Comparison of ENCODE assay signal across 24 cellular contexts in the genomic region with DNA sequence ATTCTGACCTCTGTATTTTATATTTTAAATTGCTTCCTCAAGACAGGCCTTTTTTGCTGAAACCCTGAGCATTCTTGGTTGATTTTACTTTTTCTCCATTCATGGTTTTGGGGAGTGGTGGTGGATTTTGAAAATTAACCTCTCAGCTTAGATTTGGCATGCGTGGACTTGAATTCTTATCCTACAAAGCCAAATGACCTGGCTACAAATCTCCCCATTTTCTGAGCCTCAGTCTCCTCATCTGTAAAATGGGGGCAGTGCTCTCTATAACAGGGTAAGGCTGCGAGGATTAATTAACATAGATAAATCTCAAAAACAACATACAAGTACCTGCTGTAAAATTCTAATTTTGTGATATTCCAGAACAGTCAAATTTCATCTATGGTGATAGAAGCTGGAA.
"Had no signal": no experiment of that assay in that cellular context is flagged by ENCODE, and none has a peak within 500 bp of the region (broad histone marks: within the 10 kb centered on the region; RNA-seq: fewer than 3 reads in every experiment).

No MANE protein-coding gene starts in this region.

- H3K27ac ChIP-seq: coronary artery, dorsolateral prefrontal cortex, foreskin keratinocyte, heart right ventricle, left lung, lower lobe of right lung had no signal

- H3K4me3 Mint-ChIP-seq: mesothelial cell of epicardium, naive B cell had no signal

- H3K9me3 Mint-ChIP-seq: mesothelial cell of epicardium, naive B cell had no signal

- H3K4me1 ChIP-seq: foreskin keratinocyte, heart right ventricle, left lung, lower lobe of right lung had no signal

- FAIRE-seq: colon, endothelial cell of umbilical vein, frontal cortex, islet of Langerhans, keratinocyte had no signal

- H3K27ac Mint-ChIP-seq: mesothelial cell of epicardium had no signal

- H3K36me3 Mint-ChIP-seq: naive B cell had no signal

- H3K9me3 ChIP-seq: esophagus muscularis mucosa, gastroesophageal sphincter, heart right ventricle, left lung, lower lobe of right lung, mucosa of descending colon had no signal

- DNase-seq: dermis blood vessel endothelial cell; dorsolateral prefrontal cortex; effector CD4-positive, alpha-beta T cell; effector memory CD4-positive, alpha-beta T cell; foreskin keratinocyte; head of caudate nucleus; heart right ventricle; hippocampal formation; left cardiac atrium; left lung; left ventricle myocardium superior; lower lobe of right lung; mesenchymal stem cell; mucosa of descending colon; naive B cell had no signal

- ATAC-seq: foreskin keratinocyte, gastroesophageal sphincter, heart right ventricle, left cardiac atrium, left lung, left ventricle myocardium superior, lower lobe of right lung, mucosa of descending colon had no signal

- H3K27me3 Mint-ChIP-seq: naive B cell had no signal

- H3K27me3 ChIP-seq: esophagus muscularis mucosa, foreskin keratinocyte, gastroesophageal sphincter, heart right ventricle, left lung had no signal

- H3K4me3 ChIP-seq: coronary artery, dorsolateral prefrontal cortex, esophagus muscularis mucosa, gastroesophageal sphincter, heart right ventricle, left lung, lower lobe of right lung, mucosa of descending colon had no signal

- H3K4me1 Mint-ChIP-seq: mesothelial cell of epicardium, naive B cell had no signal
